14 cellular contexts compared by ENCODE assay signal in genomic region chr2:62142054-62142453, GRCh38. TPM values are rescaled to one million over a fixed set of nuclear protein-coding genes. Genes with fewer than 3 reads are reported as not detected.
DNase-seq lines count a peak whose midpoint lies in the region; ATAC-seq and TF ChIP-seq lines count a peak whose summit lies in the region.
"Had no signal": no experiment of that assay in that cellular context is flagged by ENCODE, and none has a peak within 500 bp of the region (broad histone marks: within the 10 kb centered on the region; RNA-seq: fewer than 3 reads in every experiment).

No MANE protein-coding gene starts in this region.

- H3K27me3 ChIP-seq in right cardiac atrium (ENCODE audit: control insufficient read depth, insufficient read depth) (no peaks in the 10 kb centered on the region), psoas muscle (ENCODE audit: insufficient read depth in 3 of 3, low read length in 2 of 3) (no peaks in the 10 kb centered on the region), suprapubic skin (no peaks in the 10 kb centered on the region)

- H3K4me3 Mint-ChIP-seq in IgD-negative memory B cell: peak overlapping the region in 1 of 4 donors; percentile 60
- H3K4me3 Mint-ChIP-seq in activated CD4-positive, alpha-beta memory T cell treated with anti-CD3 and anti-CD28 coated beads, Interleukin-2, amount 10 ng/mL, durations not matched to agents 7 days and 5 days: no peak overlapping the region
- H3K4me3 Mint-ChIP-seq: activated naive CD8-positive, alpha-beta T cell; T-cell had no signal

- no peak for DNase-seq in Right ventricle myocardium inferior (ENCODE audit: missing footprints)
- DNase-seq in right cardiac atrium: no peak
- DNase-seq in psoas muscle: no peak
- DNase-seq in activated CD4-positive, alpha-beta memory T cell treated with anti-CD3 and anti-CD28 coated beads, Interleukin-2, amount 10 ng/mL, durations not matched to agents 7 days and 5 days: no peak
- DNase-seq in suprapubic skin (ENCODE audit: low spot score in 2 of 2): no peak
- DNase-seq in NCI-H748 (lab: John Stamatoyannopoulos, UW; ENCODE audit: unreplicated experiment): no peak
- DNase-seq: central memory CD4-positive, alpha-beta T cell; COR-L47; GF-D8; NCI-H345; T-cell had no signal

- H3K4me3 ChIP-seq in right cardiac atrium (ENCODE audit: low read length) (no peak overlapping the region), psoas muscle (no peak overlapping the region), suprapubic skin (no peak overlapping the region)

- no peak for TF ChIP-seq EP300 in suprapubic skin (IDR thresholded peaks at IDR 0.05)

- peaks cover 31 to 46% (median 35%) of the 10 kb centered on the region in 3 donors for H3K4me1 Mint-ChIP-seq in IgD-negative memory B cell
- peaks cover 5% of the 10 kb centered on the region for H3K4me1 Mint-ChIP-seq in activated CD4-positive, alpha-beta memory T cell treated with anti-CD3 and anti-CD28 coated beads, Interleukin-2, amount 10 ng/mL, durations not matched to agents 7 days and 5 days

- intact Hi-C loops in Right ventricle myocardium inferior (cut with DNase I): no loop called here
- intact Hi-C loops in right cardiac atrium (cut with DNase I): no loop called here
- intact Hi-C loops in psoas muscle (cut with DNase I): no loop called here

- ATAC-seq in Right ventricle myocardium inferior (peak; percentile 44), right cardiac atrium (no peak), GM21825 (IDR thresholded peaks at IDR 0.05; ENCODE audit: unreplicated experiment) (peak; percentile 46), psoas muscle (no peak)
- ATAC-seq: T-cell had no signal

- H3K27ac Mint-ChIP-seq in IgD-negative memory B cell: peak overlapping the region in 2 of 3 donors; percentile 51 to 81
- H3K27ac Mint-ChIP-seq in activated CD4-positive, alpha-beta memory T cell treated with anti-CD3 and anti-CD28 coated beads, Interleukin-2, amount 10 ng/mL, durations not matched to agents 7 days and 5 days: no peak overlapping the region
- H3K27ac Mint-ChIP-seq: activated naive CD8-positive, alpha-beta T cell; T-cell had no signal

- no peaks in the 10 kb centered on the region for H3K27me3 Mint-ChIP-seq in IgD-negative memory B cell
- H3K27me3 Mint-ChIP-seq in activated CD4-positive, alpha-beta memory T cell treated with anti-CD3 and anti-CD28 coated beads, Interleukin-2, amount 10 ng/mL, durations not matched to agents 7 days and 5 days: no peaks in the 10 kb centered on the region
- H3K27me3 Mint-ChIP-seq: activated naive CD8-positive, alpha-beta T cell; T-cell had no signal

- H3K27ac ChIP-seq in right cardiac atrium (ENCODE audit: low read length) (no peak overlapping the region), psoas muscle (no peak overlapping the region), suprapubic skin (no peak overlapping the region)

- CTCF ChIA-PET in activated CD4-positive, alpha-beta memory T cell treated with anti-CD3 and anti-CD28 coated beads, Interleukin-2, amount 10 ng/mL, durations not matched to agents 7 days and 5 days (lab: Charles Lee): no interaction called here

- POLR2A ChIA-PET in activated CD4-positive, alpha-beta memory T cell treated with anti-CD3 and anti-CD28 coated beads, Interleukin-2, amount 10 ng/mL, durations not matched to agents 7 days and 5 days (lab: Charles Lee): no interaction called here

- H3K9me3 ChIP-seq in right cardiac atrium (ENCODE audit: control insufficient read depth, low read length) (no peaks in the 10 kb centered on the region), psoas muscle (no peaks in the 10 kb centered on the region), suprapubic skin (no peaks in the 10 kb centered on the region)

- H3K4me1 ChIP-seq in right cardiac atrium (ENCODE audit: control insufficient read depth, insufficient read depth, low read length): no peaks in the 10 kb centered on the region
- H3K4me1 ChIP-seq in psoas muscle: no peaks in the 10 kb centered on the region
- no peaks in the 10 kb centered on the region for H3K4me1 ChIP-seq in suprapubic skin

- TF ChIP-seq CTCF in psoas muscle (IDR thresholded peaks at IDR 0.05) (no peak), suprapubic skin (IDR thresholded peaks at IDR 0.05) (no peak)

- no peak for TF ChIP-seq POLR2A in suprapubic skin (IDR thresholded peaks at IDR 0.05)

- H3K36me3 ChIP-seq in psoas muscle (ENCODE audit: insufficient read depth in 1 of 2, low read depth in 1 of 2): no peaks in the 10 kb centered on the region
- H3K36me3 ChIP-seq in suprapubic skin: no peaks in the 10 kb centered on the region

- no peaks in the 10 kb centered on the region for H3K36me3 Mint-ChIP-seq in IgD-negative memory B cell
- no peaks in the 10 kb centered on the region for H3K36me3 Mint-ChIP-seq in activated CD4-positive, alpha-beta memory T cell treated with anti-CD3 and anti-CD28 coated beads, Interleukin-2, amount 10 ng/mL, durations not matched to agents 7 days and 5 days (ENCODE audit: low read depth)

- no peaks in the 10 kb centered on the region for H3K9me3 Mint-ChIP-seq in IgD-negative memory B cell
- no peaks in the 10 kb centered on the region for H3K9me3 Mint-ChIP-seq in activated CD4-positive, alpha-beta memory T cell treated with anti-CD3 and anti-CD28 coated beads, Interleukin-2, amount 10 ng/mL, durations not matched to agents 7 days and 5 days

- WGBS in right cardiac atrium: 70% methylated on average over 4 of the region's 4 CpGs
- WGBS in psoas muscle, 3 donors: 65 to 74% (median 72%) methylated on average over 4 of the region's 4 CpGs
- 89% methylated on average over 4 of the region's 4 CpGs for WGBS in suprapubic skin

RNA-seq across cellular contexts. Expression of gene B3GNT2, which starts 53.9 kb away (rescaled TPM):
- total RNA-seq in Right ventricle myocardium inferior: 14.9 TPM
- total RNA-seq in right cardiac atrium: 10 to 100 TPM; 14.5 to 17.4 (median 17.0) TPM
- 14.1 TPM for polyA plus RNA-seq in right cardiac atrium
- polyA plus RNA-seq in IgD-negative memory B cell: 25.1 TPM
- 1 to 10 TPM; 2.6 to 3.2 (median 2.9) TPM for total RNA-seq in psoas muscle
- polyA plus RNA-seq in psoas muscle: 1 to 10 TPM; 2.3 to 2.9 (median 2.6) TPM
- 10 to 100 TPM; 28.3 to 29.1 TPM for total RNA-seq in activated CD4-positive, alpha-beta memory T cell treated with anti-CD3 and anti-CD28 coated beads, Interleukin-2, amount 10 ng/mL, durations not matched to agents 7 days and 5 days
- total RNA-seq in suprapubic skin: 10 to 100 TPM; 16.9 to 36.9 (median 20.3) TPM

Comparison
In these comparisons a context has a peak if more than half of its experiments do, and no peak if none do; other contexts are left out.
1. ATAC-seq: peak in Right ventricle myocardium inferior (single experiment) and GM21825 (single experiment); none in right cardiac atrium (0 of 2) and psoas muscle (0 of 4).